Comparison of ENCODE assay signal across 24 cellular contexts in the genomic region with DNA sequence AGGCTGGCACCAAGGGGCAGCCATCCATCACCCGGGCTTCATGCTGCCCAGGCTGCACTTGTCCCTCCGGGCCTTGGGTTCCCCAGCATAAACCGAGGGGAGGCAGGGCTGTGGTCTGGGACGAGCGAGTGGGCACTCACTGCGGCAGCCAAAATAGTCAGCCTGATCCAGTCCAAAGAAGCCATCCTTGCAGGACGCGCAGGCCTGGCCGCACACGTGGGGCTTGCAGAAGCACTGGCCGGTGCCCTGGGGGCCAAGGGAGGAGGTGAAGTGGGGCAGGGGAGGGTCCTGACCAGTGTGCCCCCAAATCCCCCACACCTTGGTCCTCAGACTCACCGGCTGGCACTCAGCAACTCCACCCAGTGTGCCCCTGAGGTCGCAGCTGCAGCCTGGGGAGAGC.
"Had no signal": no experiment of that assay in that cellular context is flagged by ENCODE, and none has a peak within 500 bp of the region (broad histone marks: within the 10 kb centered on the region; RNA-seq: fewer than 3 reads in every experiment).

No MANE protein-coding gene starts in this region.

- DNase-seq: IMR-90; Kasumi-1; MV-4-11; NCI-H1048; NCI-H1105; NCI-H1417; NCI-H1436 treated with DMSO at 0.1 percent for 48 hours; NCI-H1694; NCI-H1930; NCI-H2081; NCI-H2107; NCI-H2227 treated with DMSO at 0.1 percent for 48 hours; NCI-H524; NCI-H526 treated with DMSO at 0.1 percent for 48 hours; NCI-H748 treated with DMSO at 0.1 percent for 48 hours; NK-92 treated with Interleukin-12 subunit alpha and Interleukin-12 subunit beta, amount 100 ng/mL, for 24 hours; PC-3; SHP77; SK-N-SH; SW 1271; T-cell had no signal

- H3K27ac Mint-ChIP-seq: T-cell; T-helper 1 cell treated with Interleukin-12 subunit alpha and Interleukin-12 subunit beta and Interleukin-4 antibody, amounts not matched to agents 30 μg/mL and 1 μg/mL, for 36 hours had no signal

- H3K4me3 Mint-ChIP-seq: T-cell; T-helper 1 cell treated with Interleukin-12 subunit alpha and Interleukin-12 subunit beta and Interleukin-4 antibody, amounts not matched to agents 30 μg/mL and 1 μg/mL, for 36 hours had no signal

- H3K9me3 ChIP-seq: SK-N-SH had no signal

- H3K36me3 Mint-ChIP-seq: T-cell had no signal

- ATAC-seq: PC-3, T-cell had no signal

- H3K4me2 ChIP-seq: KMS-11, SK-N-SH had no signal

- H3K27ac ChIP-seq: HL-60, KMS-11 had no signal

- H3K9ac ChIP-seq: KMS-11, SK-N-SH had no signal

- H3K9me3 Mint-ChIP-seq: T-cell; T-helper 1 cell treated with Interleukin-12 subunit alpha and Interleukin-12 subunit beta and Interleukin-4 antibody, amounts not matched to agents 30 μg/mL and 1 μg/mL, for 36 hours had no signal
